In the genomic region with DNA sequence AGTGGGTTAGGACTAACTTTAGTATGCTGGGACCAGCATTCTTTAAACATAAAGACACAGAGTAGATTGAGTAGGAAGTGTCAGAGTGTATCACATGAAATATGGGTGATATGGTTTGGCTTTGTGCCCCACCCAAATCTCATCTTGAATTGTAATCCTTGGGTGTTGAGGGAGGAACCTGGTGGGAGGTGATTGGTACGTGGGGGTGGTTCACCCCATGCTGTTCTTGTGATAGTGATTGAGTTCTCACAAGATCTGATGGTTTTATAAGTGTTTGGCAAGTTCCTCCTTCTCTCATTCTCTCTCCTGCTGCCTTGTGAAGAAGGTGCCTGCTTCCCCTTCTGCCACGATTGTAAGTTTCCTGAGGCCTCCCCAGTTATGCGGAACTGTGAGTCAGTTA, we compare ENCODE assay signal across 2 cellular contexts. TPM values are rescaled to one million over a fixed set of nuclear protein-coding genes. Genes with fewer than 3 reads are reported as not detected.
"Had no signal": no experiment of that assay in that cellular context is flagged by ENCODE, and none has a peak within 500 bp of the region (broad histone marks: within the 10 kb centered on the region; RNA-seq: fewer than 3 reads in every experiment).

No MANE protein-coding gene starts in this region.

RNA-seq across cellular contexts. Expression of a gene that starts 5.1 kb away (rescaled TPM):
- total RNA-seq: HepG2 had no signal
- polyA plus RNA-seq: HepG2, IgD-negative memory B cell had no signal
